ENCODE assay signal across 1 cellular context in the genomic region with DNA sequence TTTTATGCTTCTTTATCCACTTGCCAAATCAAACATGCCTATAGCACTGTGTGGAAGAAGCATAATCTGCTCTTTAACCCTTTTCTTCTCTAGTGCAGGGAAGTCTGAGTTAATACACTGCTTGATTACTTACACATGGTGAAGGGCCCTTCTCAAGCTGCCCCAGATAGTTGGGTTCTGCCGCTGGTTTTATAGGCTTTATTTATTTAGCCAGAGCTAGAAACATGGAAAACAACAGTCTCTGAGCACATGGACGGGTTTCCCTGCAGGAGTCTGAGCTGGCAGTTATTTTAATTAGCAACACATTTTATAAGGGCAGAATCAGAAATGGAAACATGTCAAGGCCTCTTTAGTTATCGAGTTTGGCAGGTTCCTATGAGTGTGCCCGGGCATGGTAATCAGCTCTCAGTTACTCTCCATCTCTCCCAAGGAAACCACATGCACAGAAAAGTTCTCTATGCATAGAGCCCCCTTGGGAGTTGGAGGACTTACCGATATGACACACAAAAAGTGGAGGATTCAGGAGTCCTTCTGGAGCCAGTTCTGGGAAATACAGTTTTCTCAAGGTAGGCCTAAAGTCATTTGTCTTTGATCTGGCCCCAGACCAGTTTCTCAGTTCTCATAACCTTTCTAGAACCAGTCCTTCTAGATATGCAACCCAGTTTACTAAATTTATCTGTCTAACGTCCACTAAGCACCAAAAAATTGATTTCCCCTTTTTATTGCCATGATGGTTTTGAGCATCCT.
TF ChIP-seq lines count a peak whose summit lies in the region.

No MANE protein-coding gene starts in this region.

TF ChIP-seq in SK-N-SH treated with all-trans-retinoic acid at 6 μM for 48 hours, 23 proteins besides CTCF, POLR2A, EP300 and RAD21 (continued from another document):
- no peak for TF ChIP-seq TSHZ2 (CRISPR knock-in tag; IDR thresholded peaks at IDR 0.05)
- TF ChIP-seq, protein P1, sequence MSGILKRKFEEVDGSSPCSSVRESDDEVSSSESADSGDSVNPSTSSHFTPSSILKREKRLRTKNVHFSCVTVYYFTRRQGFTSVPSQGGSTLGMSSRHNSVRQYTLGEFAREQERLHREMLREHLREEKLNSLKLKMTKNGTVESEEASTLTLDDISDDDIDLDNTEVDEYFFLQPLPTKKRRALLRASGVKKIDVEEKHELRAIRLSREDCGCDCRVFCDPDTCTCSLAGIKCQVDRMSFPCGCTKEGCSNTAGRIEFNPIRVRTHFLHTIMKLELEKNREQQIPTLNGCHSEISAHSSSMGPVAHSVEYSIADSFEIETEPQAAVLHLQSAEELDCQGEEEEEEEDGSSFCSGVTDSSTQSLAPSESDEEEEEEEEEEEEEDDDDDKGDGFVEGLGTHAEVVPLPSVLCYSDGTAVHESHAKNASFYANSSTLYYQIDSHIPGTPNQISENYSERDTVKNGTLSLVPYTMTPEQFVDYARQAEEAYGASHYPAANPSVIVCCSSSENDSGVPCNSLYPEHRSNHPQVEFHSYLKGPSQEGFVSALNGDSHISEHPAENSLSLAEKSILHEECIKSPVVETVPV (CRISPR knock-in tag; IDR thresholded peaks at IDR 0.05): no peak
